ENCODE assay signal across 12 cellular contexts in genomic region chr17:39929657-39930407, GRCh38. TPM values are rescaled to one million over a fixed set of nuclear protein-coding genes. Genes with fewer than 3 reads are reported as not detected.
DNase-seq lines count a peak whose midpoint lies in the region; ATAC-seq and TF ChIP-seq lines count a peak whose summit lies in the region.
"Had no signal": no experiment of that assay in that cellular context is flagged by ENCODE, and none has a peak within 500 bp of the region (broad histone marks: within the 10 kb centered on the region; RNA-seq: fewer than 3 reads in every experiment).

No MANE protein-coding gene starts in this region.

- whole genome bisulfite sequencing in testis, 2 donors: 69 to 81% methylated on average over 5 of the region's 5 CpGs

- DNase-seq in AG04450 (ENCODE audit: low read depth, low spot score) (no peak), HT1080 (ENCODE audit: low read depth) (peak; percentile 60), brain microvascular endothelial cell (peak; percentile 63), GM19238 (ENCODE audit: insufficient read length, low spot score) (no peak), testis (no peak)
- no peak for DNase-seq in activated CD8-positive, alpha-beta memory T cell treated with anti-CD3 and anti-CD28 coated beads, Interleukin-2, amount 10 ng/mL, durations not matched to agents 7 days and 5 days
- DNase-seq: activated CD4-positive, alpha-beta memory T cell treated with anti-CD3 and anti-CD28 coated beads for 36 hours; cortex of kidney; DMS 273 treated with DMSO at 0.1 percent for 48 hours; stimulated activated CD4-positive, alpha-beta T cell treated with anti-CD3 and anti-CD28 coated beads, Interleukin-4, amount 100 ng/mL, for 24 hours had no signal

- H3K4me3 Mint-ChIP-seq in activated CD8-positive, alpha-beta memory T cell treated with anti-CD3 and anti-CD28 coated beads, Interleukin-2, amount 10 ng/mL, durations not matched to agents 7 days and 5 days: no peak overlapping the region

- H3K4me1 ChIP-seq in muscle layer of duodenum (ENCODE audit: control insufficient read depth in 1 of 2, insufficient read depth in 2 of 2, low read length in 2 of 2) (peaks cover 17 to 28% of the 10 kb centered on the region in 2 donors), testis (peaks cover 18% of the 10 kb centered on the region)

- H3K36me3 ChIP-seq in brain microvascular endothelial cell (replicated peaks): no peaks in the 10 kb centered on the region
- H3K36me3 ChIP-seq in muscle layer of duodenum (ENCODE audit: control insufficient read depth in 1 of 2, insufficient read depth in 2 of 2, low read length in 2 of 2): peaks cover 0 to 9% of the 10 kb centered on the region in 2 donors
- no peaks in the 10 kb centered on the region for H3K36me3 ChIP-seq in testis (ENCODE audit: low read depth, missing control alignments)

- peaks cover 35% of the 10 kb centered on the region for H3K4me1 Mint-ChIP-seq in activated CD8-positive, alpha-beta memory T cell treated with anti-CD3 and anti-CD28 coated beads, Interleukin-2, amount 10 ng/mL, durations not matched to agents 7 days and 5 days

- TF ChIP-seq POLR2A in testis (IDR thresholded peaks at IDR 0.05): no peak

- no peaks in the 10 kb centered on the region for H3K9me3 ChIP-seq in AG04450 (ENCODE audit: control insufficient read depth, insufficient read depth, low read length)
- no peaks in the 10 kb centered on the region for H3K9me3 ChIP-seq in muscle layer of duodenum (ENCODE audit: control insufficient read depth in 1 of 2, low read length in 2 of 2)
- no peaks in the 10 kb centered on the region for H3K9me3 ChIP-seq in testis

- intact Hi-C loops in testis (cut with DNase I; ENCODE audit: low total_unique reads): no loop called here

- ATAC-seq in activated CD8-positive, alpha-beta memory T cell treated with anti-CD3 and anti-CD28 coated beads, Interleukin-2, amount 10 ng/mL, durations not matched to agents 7 days and 5 days: no peak
- no peak for ATAC-seq in HG03571 (IDR thresholded peaks at IDR 0.05; ENCODE audit: unreplicated experiment)

- peaks cover 8% of the 10 kb centered on the region for H3K36me3 Mint-ChIP-seq in activated CD8-positive, alpha-beta memory T cell treated with anti-CD3 and anti-CD28 coated beads, Interleukin-2, amount 10 ng/mL, durations not matched to agents 7 days and 5 days
- H3K36me3 Mint-ChIP-seq: activated CD4-positive, alpha-beta memory T cell treated with anti-CD3 and anti-CD28 coated beads for 36 hours had no signal

- no peaks in the 10 kb centered on the region for H3K27me3 Mint-ChIP-seq in activated CD8-positive, alpha-beta memory T cell treated with anti-CD3 and anti-CD28 coated beads, Interleukin-2, amount 10 ng/mL, durations not matched to agents 7 days and 5 days

- H3K27ac ChIP-seq in AG04450 (ENCODE audit: low read depth, low read length) (peak overlapping the region; percentile 91), brain microvascular endothelial cell (peak overlapping the region; percentile 91), muscle layer of duodenum (ENCODE audit: low read length) (peak overlapping the region; percentile 94), testis (peak overlapping the region in 1 of 2 donors; percentile 36)

- POLR2A ChIA-PET in AG04450 (lab: Yijun Ruan, JAX): interaction anchor here (1.1 kb wide), 1 partner anchor 51 kb away, joined by 4 read pairs; the partner anchor contains the start of gene PSMD3

- no peak overlapping the region for H3K27ac Mint-ChIP-seq in activated CD8-positive, alpha-beta memory T cell treated with anti-CD3 and anti-CD28 coated beads, Interleukin-2, amount 10 ng/mL, durations not matched to agents 7 days and 5 days
- H3K27ac Mint-ChIP-seq: activated CD4-positive, alpha-beta memory T cell treated with anti-CD3 and anti-CD28 coated beads for 36 hours had no signal

- TF ChIP-seq CTCF in AG04450 (IDR thresholded peaks at IDR 0.05; ENCODE audit: low read depth, low read length) (no peak), brain microvascular endothelial cell (IDR thresholded peaks at IDR 0.05; ENCODE audit: low read depth, low read length, missing control alignments) (no peak), testis (IDR thresholded peaks at IDR 0.05) (no peak)

- CTCF ChIA-PET in AG04450 (lab: Charles Lee): no interaction called here
- CTCF ChIA-PET in activated CD8-positive, alpha-beta memory T cell treated with anti-CD3 and anti-CD28 coated beads, Interleukin-2, amount 10 ng/mL, durations not matched to agents 7 days and 5 days (lab: Charles Lee): interaction anchor here (1.0 to 1.5 kb wide), 3 partner anchors 10 to 308 kb away, joined by 3 read pairs; no protein-coding TSS in a partner anchor

- H3K27me3 ChIP-seq in AG04450 (ENCODE audit: control insufficient read depth, insufficient read depth, low read length) (no peaks in the 10 kb centered on the region), brain microvascular endothelial cell (replicated peaks) (no peaks in the 10 kb centered on the region), muscle layer of duodenum (ENCODE audit: low read depth, low read length) (no peaks in the 10 kb centered on the region), testis (no peaks in the 10 kb centered on the region)

- no peak overlapping the region for H3K4me3 ChIP-seq in AG04450 (ENCODE audit: low read depth, low read length)
- no peak overlapping the region for H3K4me3 ChIP-seq in brain microvascular endothelial cell (ENCODE audit: low read depth, low read length)
- H3K4me3 ChIP-seq in muscle layer of duodenum (ENCODE audit: low read depth in 1 of 2, low read length in 2 of 2): no peak overlapping the region
- H3K4me3 ChIP-seq in testis: no peak overlapping the region

- in situ Hi-C loops in brain microvascular endothelial cell (cut with HindIII; ENCODE audit: low pct_ligation_motif_present, low sequenced_read_pairs): no loop called here

- no peaks in the 10 kb centered on the region for H3K9me3 Mint-ChIP-seq in activated CD8-positive, alpha-beta memory T cell treated with anti-CD3 and anti-CD28 coated beads, Interleukin-2, amount 10 ng/mL, durations not matched to agents 7 days and 5 days (ENCODE audit: low read depth)
- H3K9me3 Mint-ChIP-seq: activated CD4-positive, alpha-beta memory T cell treated with anti-CD3 and anti-CD28 coated beads for 36 hours had no signal

RNA-seq across cellular contexts. Expression of gene LRRC3C, which starts 2.3 kb away (rescaled TPM):
- polyA plus RNA-seq in AG04450 (2011; rRNA removed): not detected in 2 replicates
- polyA minus RNA-seq in AG04450 (2011; rRNA and poly(A)+ RNA removed): not detected in 2 replicates
- not detected in 2 replicates for total RNA-seq in HT1080 (2014; rRNA removed; shearing (Covaris generic))
- not detected in 2 replicates for polyA plus RNA-seq in HT1080 (2015; cell fraction: cytosol; rRNA removed)
- polyA plus RNA-seq in HT1080 (2015; cell fraction: nucleus; rRNA removed): not detected in 2 replicates
- not detected for total RNA-seq in activated CD8-positive, alpha-beta memory T cell treated with anti-CD3 and anti-CD28 coated beads, Interleukin-2, amount 10 ng/mL, durations not matched to agents 7 days and 5 days
- under 1 TPM in 1 of 2 donors, not detected in 1; 0.47 TPM for total RNA-seq in testis
- polyA plus RNA-seq in testis (ENCODE audit: insufficient read depth, low read depth, low replicate concordance): 0.78 TPM
- total RNA-seq: activated CD4-positive, alpha-beta memory T cell treated with anti-CD3 and anti-CD28 coated beads for 36 hours had no signal

RNA-seq across cellular contexts. Expression of gene ORMDL3, which starts 2.4 kb away (rescaled TPM):
- polyA plus RNA-seq in AG04450 (2011; rRNA removed): 45.6 and 76.0 TPM in 2 replicates
- polyA minus RNA-seq in AG04450 (2011; rRNA and poly(A)+ RNA removed): 70.8 and 138 TPM in 2 replicates
- 19.6 and 20.9 TPM in 2 replicates for total RNA-seq in HT1080 (2014; rRNA removed; shearing (Covaris generic))
- 21.6 and 21.7 TPM in 2 replicates for polyA plus RNA-seq in HT1080 (2015; cell fraction: cytosol; rRNA removed)
- polyA plus RNA-seq in HT1080 (2015; cell fraction: nucleus; rRNA removed): 10.6 and 16.3 TPM in 2 replicates
- total RNA-seq in activated CD8-positive, alpha-beta memory T cell treated with anti-CD3 and anti-CD28 coated beads, Interleukin-2, amount 10 ng/mL, durations not matched to agents 7 days and 5 days: 100 to 1,000 TPM; 111 to 131 TPM
- total RNA-seq in testis: 10 to 100 TPM; 79.0 to 99.7 TPM
- polyA plus RNA-seq in testis (ENCODE audit: insufficient read depth, low read depth, low replicate concordance): 77.6 TPM

RNA-seq across cellular contexts. Expression of gene GSDMB, which starts 11.4 kb away (rescaled TPM):
- polyA plus RNA-seq in AG04450 (2011; rRNA removed) (5.0 and 5.3 TPM in 2 replicates), testis (ENCODE audit: insufficient read depth, low read depth, low replicate concordance) (7.8 TPM)
- polyA minus RNA-seq in AG04450 (2011; rRNA and poly(A)+ RNA removed): 4.3 and 4.8 TPM in 2 replicates
- total RNA-seq in HT1080 (2014; rRNA removed; shearing (Covaris generic)): 0.03 and 0.30 TPM in 2 replicates
- 0.12 and 0.34 TPM in 2 replicates for polyA plus RNA-seq in HT1080 (2015; cell fraction: cytosol; rRNA removed)
- polyA plus RNA-seq in HT1080 (2015; cell fraction: nucleus; rRNA removed): 4.2 and 6.9 TPM in 2 replicates
- 10 to 100 TPM; 37.8 to 51.0 TPM for total RNA-seq in activated CD8-positive, alpha-beta memory T cell treated with anti-CD3 and anti-CD28 coated beads, Interleukin-2, amount 10 ng/mL, durations not matched to agents 7 days and 5 days
- 10 to 100 TPM; 14.2 to 21.7 TPM for total RNA-seq in testis

RNA-seq across cellular contexts. Expression of gene GSDMA, which starts 33.0 kb away (rescaled TPM):
- polyA plus RNA-seq in AG04450 (2011; rRNA removed): not detected in 2 replicates
- not detected in 2 replicates for polyA minus RNA-seq in AG04450 (2011; rRNA and poly(A)+ RNA removed)
- total RNA-seq in HT1080 (2014; rRNA removed; shearing (Covaris generic)): not detected in 2 replicates
- 0.05 TPM in 1 of 2 replicates, not detected in the other for polyA plus RNA-seq in HT1080 (2015; cell fraction: cytosol; rRNA removed)
- polyA plus RNA-seq in HT1080 (2015; cell fraction: nucleus; rRNA removed): not detected in 2 replicates
- total RNA-seq in activated CD8-positive, alpha-beta memory T cell treated with anti-CD3 and anti-CD28 coated beads, Interleukin-2, amount 10 ng/mL, durations not matched to agents 7 days and 5 days: not detected
- total RNA-seq in testis: under 1 TPM in 1 of 2 donors, not detected in 1; 0.37 TPM
- polyA plus RNA-seq in testis (ENCODE audit: insufficient read depth, low read depth, low replicate concordance): 0.34 TPM

RNA-seq across cellular contexts. Expression of gene PSMD3, which starts 50.8 kb away (rescaled TPM):
- 62.6 and 81.6 TPM in 2 replicates for polyA plus RNA-seq in AG04450 (2011; rRNA removed)
- 71.4 and 98.7 TPM in 2 replicates for polyA minus RNA-seq in AG04450 (2011; rRNA and poly(A)+ RNA removed)
- total RNA-seq in HT1080 (2014; rRNA removed; shearing (Covaris generic)): 229 and 243 TPM in 2 replicates
- 134 and 150 TPM in 2 replicates for polyA plus RNA-seq in HT1080 (2015; cell fraction: cytosol; rRNA removed)
- 173 and 191 TPM in 2 replicates for polyA plus RNA-seq in HT1080 (2015; cell fraction: nucleus; rRNA removed)
- 100 to 1,000 TPM; 106 to 138 TPM for total RNA-seq in activated CD8-positive, alpha-beta memory T cell treated with anti-CD3 and anti-CD28 coated beads, Interleukin-2, amount 10 ng/mL, durations not matched to agents 7 days and 5 days
- total RNA-seq in testis: 100 to 1,000 TPM; 112 to 129 TPM
- polyA plus RNA-seq in testis (ENCODE audit: insufficient read depth, low read depth, low replicate concordance): 128 TPM

Comparison
In these comparisons a context has a peak if more than half of its experiments do, and no peak if none do; other contexts are left out.
1. DNase-seq: peak in HT1080 (single experiment) and brain microvascular endothelial cell (single experiment); none in AG04450 (single experiment), GM19238 (single experiment), activated CD8-positive, alpha-beta memory T cell treated with anti-CD3 and anti-CD28 coated beads, Interleukin-2, amount 10 ng/mL, durations not matched to agents 7 days and 5 days (single experiment) and testis (single experiment).
2. RNA of gene GSDMB, which starts 11.4 kb away (total RNA-seq): 37.8 to 51.0 TPM in activated CD8-positive, alpha-beta memory T cell treated with anti-CD3 and anti-CD28 coated beads, Interleukin-2, amount 10 ng/mL, durations not matched to agents 7 days and 5 days and 14.2 to 21.7 TPM in testis; 0.03 to 0.30 TPM in HT1080; every median in the first group is over 10 times any median in the second.